ENCODE assay signal across 10 cellular contexts in the genomic region with DNA sequence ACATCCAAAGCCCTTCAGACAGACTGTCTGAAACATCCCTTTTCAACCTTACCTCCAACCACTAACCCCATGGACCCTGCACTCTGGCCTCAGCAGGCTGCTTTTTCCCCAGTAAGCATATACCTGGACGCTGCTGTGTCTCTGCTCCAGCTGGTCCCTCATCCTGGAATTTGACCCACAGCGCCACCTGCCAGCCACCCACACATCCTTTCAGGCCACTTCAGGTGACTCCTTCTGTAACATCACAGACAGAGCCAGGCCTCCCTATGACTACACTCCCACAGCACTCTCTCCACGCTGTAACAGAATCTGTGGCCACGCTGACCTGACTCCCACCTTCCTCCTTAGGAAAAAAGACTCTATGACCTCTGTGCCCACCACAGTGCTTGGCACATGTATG. TPM values are rescaled to one million over a fixed set of nuclear protein-coding genes. Genes with fewer than 3 reads are reported as not detected.
DNase-seq lines count a peak whose midpoint lies in the region; ATAC-seq and TF ChIP-seq lines count a peak whose summit lies in the region.
"Had no signal": no experiment of that assay in that cellular context is flagged by ENCODE, and none has a peak within 500 bp of the region (broad histone marks: within the 10 kb centered on the region; RNA-seq: fewer than 3 reads in every experiment).

No MANE protein-coding gene starts in this region.

- CTCF ChIA-PET in activated B cell treated with CpG ODN at 0.5 μM for 24 hours (lab: Charles Lee), result no interaction called here

- TF ChIP-seq CTCF in activated B cell treated with CpG ODN at 0.5 μM for 24 hours (IDR thresholded peaks at IDR 0.05), result no peak
- peak; percentile 25 for TF ChIP-seq CTCF in glutamatergic neuron (IDR thresholded peaks at IDR 0.05; ENCODE audit: partially characterized antibody, unreplicated experiment)
- no peak for TF ChIP-seq CTCF in thoracic aorta (IDR thresholded peaks at IDR 0.05)
- TF ChIP-seq CTCF in GM20000 (IDR thresholded peaks at IDR 0.05; ENCODE audit: extremely low read depth, missing control alignments), result no peak

- H3K27me3 Mint-ChIP-seq in activated B cell treated with CpG ODN at 0.5 μM for 24 hours (no peaks in the 10 kb centered on the region), glutamatergic neuron (ENCODE audit: unreplicated experiment) (peaks cover 2% of the 10 kb centered on the region)

- ATAC-seq in activated B cell treated with CpG ODN at 0.5 μM for 24 hours (ENCODE audit: low read depth) (no peak), thoracic aorta (ENCODE audit: insufficient number of reproducible peaks, low FRiP score, low read depth) (no peak), GM19023 (IDR thresholded peaks at IDR 0.05; ENCODE audit: unreplicated experiment) (no peak), GM18909 (IDR thresholded peaks at IDR 0.05; ENCODE audit: poor library complexity, unreplicated experiment) (no peak)

- peaks cover 65 to 78% of the 10 kb centered on the region in 2 donors for H3K4me1 ChIP-seq in thoracic aorta (ENCODE audit: control insufficient read depth in 1 of 2, low read depth in 2 of 2)

- H3K36me3 Mint-ChIP-seq in activated B cell treated with CpG ODN at 0.5 μM for 24 hours (ENCODE audit: low read depth) (peaks cover 54% of the 10 kb centered on the region), glutamatergic neuron (ENCODE audit: unreplicated experiment) (no peaks in the 10 kb centered on the region)

- H3K9me3 Mint-ChIP-seq in activated B cell treated with CpG ODN at 0.5 μM for 24 hours, result no peaks in the 10 kb centered on the region
- peaks cover 3% of the 10 kb centered on the region for H3K9me3 Mint-ChIP-seq in glutamatergic neuron (ENCODE audit: unreplicated experiment)
- H3K9me3 Mint-ChIP-seq: brain had no signal

- intact Hi-C loops in activated B cell treated with CpG ODN at 0.5 μM for 24 hours (cut with micrococcal nuclease), result no loop called here

- H3K4me3 Mint-ChIP-seq in activated B cell treated with CpG ODN at 0.5 μM for 24 hours (no peak overlapping the region), glutamatergic neuron (ENCODE audit: unreplicated experiment) (no peak overlapping the region)

- POLR2A ChIA-PET in activated B cell treated with CpG ODN at 0.5 μM for 24 hours (lab: Charles Lee), result interaction anchor here (0.9 to 4.9 kb wide), 4 partner anchors 11 to 62 kb away, joined by 3 to 84 read pairs (median 32); a partner anchor contains a TSS

- DNase-seq in activated effector memory CD4-positive, alpha-beta T cell treated with anti-CD3 and anti-CD28 coated beads, Interleukin-2, amount 50 U/mL, for 16 hours, result peak; percentile 73
- DNase-seq in activated effector memory CD4-positive, alpha-beta T cell treated with Interleukin-2 at 50 U/mL for 16 hours, result no peak
- DNase-seq in activated B cell treated with CpG ODN at 0.5 μM for 24 hours (no peak), glutamatergic neuron (peak; percentile 57), thoracic aorta (ENCODE audit: low spot score) (no peak), GM20000 (ENCODE audit: low spot score) (no peak)
- DNase-seq: Kasumi-1 had no signal

- no peaks in the 10 kb centered on the region for H3K27me3 ChIP-seq in thoracic aorta (replicated peaks; ENCODE audit: insufficient read depth)

- H3K27ac ChIP-seq in thoracic aorta, result peak overlapping the region in 1 of 2 donors; percentile 14

- H3K27ac Mint-ChIP-seq in activated B cell treated with CpG ODN at 0.5 μM for 24 hours, result peak overlapping the region; percentile 68
- H3K27ac Mint-ChIP-seq in glutamatergic neuron (ENCODE audit: unreplicated experiment), result no peak overlapping the region

- peak overlapping the region; percentile 99 for H3K4me3 ChIP-seq in thoracic aorta

- H3K4me1 Mint-ChIP-seq in activated B cell treated with CpG ODN at 0.5 μM for 24 hours, result peaks cover 79% of the 10 kb centered on the region
- H3K4me1 Mint-ChIP-seq in glutamatergic neuron (ENCODE audit: low read depth, unreplicated experiment), result peaks cover 14% of the 10 kb centered on the region

- peaks cover 6% of the 10 kb centered on the region for H3K36me3 ChIP-seq in thoracic aorta

- H3K9me3 ChIP-seq in thoracic aorta, result no peaks in the 10 kb centered on the region

RNA-seq across cellular contexts. Expression of a gene that starts 3.4 kb away (rescaled TPM):
- total RNA-seq in activated B cell treated with CpG ODN at 0.5 μM for 24 hours, result 66.9 and 74.5 TPM in 2 replicates
- total RNA-seq in glutamatergic neuron (ENCODE audit: unreplicated experiment), result 45.6 TPM
- 100 to 1,000 TPM; 226 to 244 TPM for total RNA-seq in thoracic aorta

RNA-seq across cellular contexts. Expression of a gene that starts 59.3 kb away (rescaled TPM):
- total RNA-seq in activated B cell treated with CpG ODN at 0.5 μM for 24 hours (not detected in 2 replicates), glutamatergic neuron (ENCODE audit: unreplicated experiment) (not detected), thoracic aorta (not detected)

Comparison
In these comparisons a context has a peak if more than half of its experiments do, and no peak if none do; other contexts are left out.
1. DNase-seq: peak in activated effector memory CD4-positive, alpha-beta T cell treated with anti-CD3 and anti-CD28 coated beads, Interleukin-2, amount 50 U/mL, for 16 hours (single experiment) and glutamatergic neuron (single experiment); none in activated effector memory CD4-positive, alpha-beta T cell treated with Interleukin-2 at 50 U/mL for 16 hours (single experiment), activated B cell treated with CpG ODN at 0.5 μM for 24 hours (single experiment), thoracic aorta (single experiment) and GM20000 (single experiment).